ENCODE assay signal across 7 cellular contexts in the genomic region with DNA sequence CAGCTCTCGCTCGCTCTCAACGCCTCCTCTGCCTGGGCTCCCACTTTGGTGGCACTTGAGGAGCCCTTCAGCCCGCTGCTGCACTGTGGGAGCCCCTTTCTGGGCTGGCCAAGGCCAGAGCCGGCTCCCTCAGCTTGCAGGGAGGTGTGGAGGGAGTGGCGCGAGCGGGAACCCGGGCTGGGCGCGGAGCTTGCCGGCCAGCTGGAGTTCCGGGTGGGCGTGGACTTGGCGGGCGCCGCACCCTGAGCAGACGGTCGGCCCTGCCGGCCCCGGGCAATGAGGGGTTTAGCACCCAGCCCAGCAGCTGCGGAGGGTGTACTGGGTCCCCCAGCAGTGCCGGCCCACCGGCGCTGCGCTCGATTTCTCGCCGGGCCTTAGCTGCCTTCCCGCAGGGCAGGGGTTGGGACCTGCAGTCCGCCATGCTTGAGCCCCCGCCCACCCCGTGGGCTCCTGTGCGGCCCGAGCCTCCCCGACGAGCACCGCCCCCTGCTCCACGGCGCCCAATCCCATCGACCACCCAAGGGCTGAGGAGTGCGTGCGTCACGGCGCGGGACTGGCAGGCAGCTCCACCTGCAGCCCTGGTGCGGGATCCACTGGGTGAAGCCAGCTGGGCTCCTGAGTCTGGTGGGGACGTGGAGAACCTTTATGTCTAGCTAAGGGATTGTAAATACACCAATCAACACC.
DNase-seq lines count a peak whose midpoint lies in the region; ATAC-seq, FAIRE-seq and TF ChIP-seq lines count a peak whose summit lies in the region.
"Not testable (repeated sequence)": the region's sequence is repeated elsewhere in the genome, so short reads cannot be mapped to it uniquely, and the experiment has no call there.

No MANE protein-coding gene starts in this region.

- not testable (repeated sequence) for H3K4me2 ChIP-seq in K562 (ENCODE audit: insufficient read depth, low read length)

- not testable (repeated sequence) for H3K79me2 ChIP-seq in K562 (ENCODE audit: control insufficient read depth, insufficient read depth, low read length)

- H3K9ac ChIP-seq in K562 (ENCODE audit: insufficient read depth in 1 of 2, low read depth in 2 of 2, low read length in 2 of 2); kidney (ENCODE audit: low read length in 2 of 2): not testable (repeated sequence)

- in situ Hi-C loops in K562 (cut with MboI): not testable (repeated sequence)

- not testable (repeated sequence) for H3K36me3 ChIP-seq in K562 (ENCODE audit: control insufficient read depth, insufficient read depth, low read length); kidney (ENCODE audit: control insufficient read depth in 1 of 2, insufficient read depth in 2 of 2, low read length in 2 of 2); spleen

- peak overlapping the region; percentile 2; the same call in 1 of the 2 replicates for H3K4me3 ChIP-seq in K562
- H3K4me3 ChIP-seq in kidney (ENCODE audit: low read length in 2 of 2); spleen: not testable (repeated sequence)

- H3K27ac ChIP-seq in K562 (ENCODE audit: extremely low read depth, low read depth, low read length); kidney (ENCODE audit: low read depth in 2 of 2, low read length in 2 of 2); spleen: not testable (repeated sequence)

- not testable (repeated sequence) for TF ChIP-seq CTCF in K562 (IDR thresholded peaks at IDR 0.05 in 2 of 3, conservative IDR thresholded peaks at IDR 0.05 in 1 of 3; ENCODE audit: insufficient read depth in 2 of 3, low read depth in 1 of 3, low read length in 3 of 3); kidney (IDR thresholded peaks at IDR 0.05; ENCODE audit: borderline replicate concordance, extremely low read depth, insufficient read depth); spleen (IDR thresholded peaks at IDR 0.05 in 8 of 11, conservative IDR thresholded peaks at IDR 0.05 in 3 of 11)

- H3K9me3 ChIP-seq in K562 (replicated peaks; ENCODE audit: control insufficient read depth, insufficient read depth, low read depth, low read length); kidney (ENCODE audit: control insufficient read depth in 1 of 2, low read length in 2 of 2); spleen: not testable (repeated sequence)

- not testable (repeated sequence) for BruUV-seq in K562 (replicated peaks; lab: Mats Ljungman, UMichigan)

- under 1% methylated on average over 26 of the region's 48 CpGs for WGBS in K562 (ENCODE audit: insufficient coverage, low coverage, missing lambda C conversion rate)
- WGBS in spleen, 5 donors: 91 to 95% (median 93%) methylated on average over 16 to 48 of the region's 48 CpGs

- not testable (repeated sequence) for H4K20me1 ChIP-seq in K562 (replicated peaks; ENCODE audit: control insufficient read depth, insufficient read depth, low read length)

- TF ChIP-seq POLR2A in K562 (conservative IDR thresholded peaks at IDR 0.05); spleen (IDR thresholded peaks at IDR 0.05): not testable (repeated sequence)

- not testable (repeated sequence) for TF ChIP-seq EP300 in K562 (IDR thresholded peaks at IDR 0.05; ENCODE audit: low read length)

- H3K27me3 ChIP-seq in K562 (ENCODE audit: control insufficient read depth in 2 of 2, insufficient read depth in 2 of 2, low read length in 2 of 2); spleen (replicated peaks in 1 of 7): not testable (repeated sequence)

- not testable (repeated sequence) for H2AFZ ChIP-seq in K562 (ENCODE audit: low read depth, low read length)

- H3K9me1 ChIP-seq in K562 (ENCODE audit: control insufficient read depth, insufficient read depth, low read length): not testable (repeated sequence)

- not testable (repeated sequence) for TF ChIP-seq RAD21 in K562 (CRISPR knock-in tag; conservative IDR thresholded peaks at IDR 0.05 in 1 of 2, IDR thresholded peaks at IDR 0.05 in 1 of 2)

- intact Hi-C loops in K562 (cut with micrococcal nuclease); kidney (cut with DNase I); spleen (cut with DNase I; ENCODE audit: low total_unique reads): not testable (repeated sequence)

- H3K4me1 ChIP-seq in K562 (replicated peaks in 1 of 2; ENCODE audit: control insufficient read depth in 2 of 2, insufficient read depth in 2 of 2, low read length in 2 of 2); kidney (ENCODE audit: control insufficient read depth in 1 of 2, insufficient read depth in 1 of 2, low read depth in 1 of 2, low read length in 2 of 2); spleen: not testable (repeated sequence)

- ATAC-seq in K562: not testable (repeated sequence)

- CTCF ChIA-PET in K562 (lab: Yijun Ruan, JAX; ENCODE audit: low intra/inter-chr PET ratio): not testable (repeated sequence)

- FAIRE-seq in K562 (lab: Jason Lieb, UNC); kidney (lab: Jason Lieb, UNC): not testable (repeated sequence)

- peak; percentile 58 for DNase-seq in ELF-1 (ENCODE audit: low read depth, low spot score)
- DNase-seq in NCI-H1105 treated with DMSO at 0.1 percent for 48 hours (lab: John Stamatoyannopoulos, UW): peak; percentile 49
- peak; percentile 25 for DNase-seq in NCI-H2227 (lab: John Stamatoyannopoulos, UW; ENCODE audit: unreplicated experiment)
- DNase-seq in SHP77 treated with DMSO at 0.1 percent for 48 hours (lab: John Stamatoyannopoulos, UW): peak; percentile 68
- DNase-seq in K562 (ENCODE audit: extremely low read depth in 1 of 4, low spot score in 3 of 4): peak in 1 of 4 experiments; percentile 2
- peak; percentile 61 for DNase-seq in kidney
- DNase-seq in spleen: peak; percentile 63

- POLR2A ChIA-PET in K562 (lab: Yijun Ruan, JAX): interaction anchor here (0.6 kb wide), 1 partner anchor 1022 kb away, joined by 4 read pairs; no protein-coding TSS in a partner anchor

TF ChIP-seq in K562, 482 proteins besides CTCF, POLR2A, EP300 and RAD21:
- TF ChIP-seq, protein P1, sequence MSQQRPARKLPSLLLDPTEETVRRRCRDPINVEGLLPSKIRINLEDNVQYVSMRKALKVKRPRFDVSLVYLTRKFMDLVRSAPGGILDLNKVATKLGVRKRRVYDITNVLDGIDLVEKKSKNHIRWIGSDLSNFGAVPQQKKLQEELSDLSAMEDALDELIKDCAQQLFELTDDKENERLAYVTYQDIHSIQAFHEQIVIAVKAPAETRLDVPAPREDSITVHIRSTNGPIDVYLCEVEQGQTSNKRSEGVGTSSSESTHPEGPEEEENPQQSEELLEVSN (IDR thresholded peaks at IDR 0.05; ENCODE audit: borderline replicate concordance in 1 of 2, extremely low read depth in 1 of 2, insufficient read depth in 1 of 2, insufficient read length in 1 of 2, low read depth in 1 of 2, low read length in 1 of 2, poor library complexity in 1 of 2, severe bottlenecking in 1 of 2): peak in 1 of 2 experiments; percentile 34
